3 cellular contexts compared by ENCODE assay signal in the genomic region with DNA sequence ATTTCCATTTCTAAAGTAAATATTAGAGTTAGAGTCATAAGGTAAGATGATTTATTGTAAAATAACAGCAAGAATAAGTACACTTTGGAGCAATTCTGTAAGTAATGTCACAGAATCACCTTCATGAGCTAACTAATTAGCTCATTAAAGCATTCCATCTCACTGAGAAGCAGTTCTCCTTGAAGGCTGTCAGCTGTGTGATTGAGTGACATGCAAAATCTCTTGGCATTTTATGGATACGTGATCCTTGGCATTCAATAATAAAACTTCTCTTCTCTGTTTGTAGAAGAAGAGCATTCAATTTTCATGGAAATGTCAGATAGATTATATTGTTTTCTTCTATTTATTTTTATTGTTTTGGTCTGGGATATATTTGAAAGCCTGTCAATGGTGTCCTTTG.
"Had no signal": no experiment of that assay in that cellular context is flagged by ENCODE, and none has a peak within 500 bp of the region (broad histone marks: within the 10 kb centered on the region; RNA-seq: fewer than 3 reads in every experiment).

No MANE protein-coding gene starts in this region.

- H3K4me3 ChIP-seq: GM12878 had no signal

- DNase-seq: GDM1, GF-D8 had no signal
